1 cellular context compared by ENCODE assay signal in genomic region chr14:59297070-59297766, GRCh38.
TF ChIP-seq lines count a peak whose summit lies in the region.

No MANE protein-coding gene starts in this region.

TF ChIP-seq in HepG2, 621 proteins besides CTCF, POLR2A, EP300 and RAD21 (continued from another document and continues in another):
- TF ChIP-seq DBP (CRISPR knock-in tag; IDR thresholded peaks at IDR 0.05; ENCODE audit: not compliant biosample characterization) (no peak), SYNCRIP (IDR thresholded peaks at IDR 0.05; ENCODE audit: insufficient read depth, low read depth, low read length) (no peak), BCL6 (CRISPR knock-in tag; IDR thresholded peaks at IDR 0.05) (peak; percentile 87), HMGXB3 (CRISPR knock-in tag; IDR thresholded peaks at IDR 0.05; ENCODE audit: borderline replicate concordance) (no peak), HOMEZ (CRISPR knock-in tag; IDR thresholded peaks at IDR 0.05; ENCODE audit: low read depth) (peak; percentile 90), KDM4B (CRISPR knock-in tag; IDR thresholded peaks at IDR 0.05) (peak; percentile 79; the same call in 1 of the 2 replicates), SMARCE1 (IDR thresholded peaks at IDR 0.05; ENCODE audit: borderline replicate concordance) (no peak), BHLHE40 (IDR thresholded peaks at IDR 0.05; ENCODE audit: low read length) (peak; percentile 81), ZNF333 (CRISPR knock-in tag; IDR thresholded peaks at IDR 0.05; ENCODE audit: borderline replicate concordance) (no peak), ATRX (CRISPR knock-in tag; IDR thresholded peaks at IDR 0.05; ENCODE audit: borderline replicate concordance) (no peak), TFDP2 (CRISPR knock-in tag; IDR thresholded peaks at IDR 0.05) (no peak; the same call in 1 of the 2 replicates), ZNF414 (CRISPR knock-in tag; IDR thresholded peaks at IDR 0.05) (no peak), TFE3 (CRISPR knock-in tag; IDR thresholded peaks at IDR 0.05) (0 out of 2 replicates have a peak, but pooled peaks have one; percentile 31), ZNF335 (CRISPR knock-in tag; IDR thresholded peaks at IDR 0.05) (no peak), ZNF777 (CRISPR knock-in tag; IDR thresholded peaks at IDR 0.05) (no peak), ARNT2 (CRISPR knock-in tag; IDR thresholded peaks at IDR 0.05; ENCODE audit: low read depth) (no peak), NR2C2 (CRISPR knock-in tag; IDR thresholded peaks at IDR 0.05; ENCODE audit: borderline replicate concordance) (no peak), PRDM15 (CRISPR knock-in tag; IDR thresholded peaks at IDR 0.05) (no peak), IKZF5 (CRISPR knock-in tag; IDR thresholded peaks at IDR 0.05) (peak; percentile 57; the same call in 1 of the 2 replicates), SP140L (CRISPR knock-in tag; IDR thresholded peaks at IDR 0.05; ENCODE audit: borderline replicate concordance) (no peak), TCF7 (IDR thresholded peaks at IDR 0.05; ENCODE audit: low read depth) (peak; percentile 42; the same call in 1 of the 2 replicates), ZNF280B (CRISPR knock-in tag; IDR thresholded peaks at IDR 0.05; ENCODE audit: borderline replicate concordance) (no peak), JUN (CRISPR knock-in tag; IDR thresholded peaks at IDR 0.05) (no peak), NFE2 (CRISPR knock-in tag; IDR thresholded peaks at IDR 0.05) (no peak), CREM (IDR thresholded peaks at IDR 0.05) (peak; percentile 61; the same call in 1 of the 2 replicates), CREM (CRISPR knock-in tag; IDR thresholded peaks at IDR 0.05) (no peak), SNAPC4 (CRISPR knock-in tag; IDR thresholded peaks at IDR 0.05) (no peak), ATF3 (CRISPR knock-in tag; IDR thresholded peaks at IDR 0.05) (peak; percentile 93), HNRNPK (IDR thresholded peaks at IDR 0.05; ENCODE audit: low read depth, low read length, poor library complexity, severe bottlenecking) (no peak), ZSCAN12 (CRISPR knock-in tag; IDR thresholded peaks at IDR 0.05) (no peak)
